14 cellular contexts compared by ENCODE assay signal in the genomic region with DNA sequence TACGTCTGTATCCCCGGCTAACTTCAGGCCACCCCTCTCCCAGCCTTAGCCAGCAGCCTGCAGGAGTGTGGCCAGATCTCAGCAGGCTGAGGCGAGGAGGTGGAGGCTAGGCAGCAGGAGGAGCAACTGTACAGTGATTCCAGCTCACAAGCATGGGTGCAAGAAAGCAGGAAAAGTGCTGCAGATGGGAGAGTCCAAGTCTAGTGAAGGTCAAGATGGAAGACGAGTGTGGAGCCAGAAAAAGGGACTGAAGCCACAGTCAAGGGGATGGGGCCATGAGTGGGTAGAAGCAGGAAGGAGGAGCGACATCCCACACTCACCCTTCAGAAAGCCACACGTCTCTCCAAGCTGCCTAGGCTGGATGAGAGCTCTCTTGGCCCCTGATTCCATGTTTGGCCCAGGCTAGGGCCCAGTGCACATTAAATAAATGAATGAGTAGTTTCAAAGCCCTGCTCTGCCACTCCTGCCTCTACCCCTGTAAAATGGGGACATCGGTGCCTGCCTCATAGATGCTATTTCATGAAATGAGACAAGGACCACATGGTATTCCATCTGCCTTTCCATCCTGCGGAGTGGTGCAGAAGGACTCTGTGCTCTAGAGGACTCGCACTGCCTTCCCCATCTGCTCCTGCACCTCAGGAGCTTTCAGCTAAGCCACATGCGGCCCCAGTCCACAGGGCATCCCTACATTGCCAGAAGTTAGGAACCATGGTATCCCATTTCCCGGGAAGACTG. TPM values are rescaled to one million over a fixed set of nuclear protein-coding genes. Genes with fewer than 3 reads are reported as not detected.
DNase-seq lines count a peak whose midpoint lies in the region; ATAC-seq and TF ChIP-seq lines count a peak whose summit lies in the region.
"Had no signal": no experiment of that assay in that cellular context is flagged by ENCODE, and none has a peak within 500 bp of the region (broad histone marks: within the 10 kb centered on the region; RNA-seq: fewer than 3 reads in every experiment).

No MANE protein-coding gene starts in this region.

- no peak overlapping the region for H3K27ac Mint-ChIP-seq in Calu3 (ENCODE audit: unreplicated experiment)

- H3K27ac ChIP-seq in A673 (ENCODE audit: low read depth, low read length, poor library complexity, severe bottlenecking), result peak overlapping the region; percentile 25

- no peak overlapping the region for H3K4me3 ChIP-seq in A673 (ENCODE audit: low read depth, low read length, poor library complexity, severe bottlenecking)
- H3K4me3 ChIP-seq in NT2/D1 (ENCODE audit: insufficient read length, low read depth), result no peak overlapping the region
- H3K4me3 ChIP-seq: HAP-1 had no signal

- H3K36me3 ChIP-seq in A673 (ENCODE audit: insufficient read depth, low read length, poor library complexity, severe bottlenecking) (peaks cover 16% of the 10 kb centered on the region), NT2/D1 (ENCODE audit: insufficient read depth, insufficient read length, low read length) (peaks cover 55% of the 10 kb centered on the region)

- no peaks in the 10 kb centered on the region for H3K27me3 Mint-ChIP-seq in Calu3 (ENCODE audit: unreplicated experiment)

- BruUV-seq in A673 (replicated peaks; lab: Mats Ljungman, UMichigan), result no TSS peak
- no TSS peak for BruUV-seq in Calu3 (replicated peaks; lab: Mats Ljungman, UMichigan)

- ATAC-seq in HG03108 (IDR thresholded peaks at IDR 0.05; ENCODE audit: unreplicated experiment) (no peak), GM18867 (IDR thresholded peaks at IDR 0.05; ENCODE audit: unreplicated experiment) (no peak)

- H3K9me3 Mint-ChIP-seq in Calu3 (ENCODE audit: low read depth, unreplicated experiment), result no peaks in the 10 kb centered on the region

- no peaks in the 10 kb centered on the region for H3K9me3 ChIP-seq in A673 (ENCODE audit: low read depth, low read length, poor library complexity, severe bottlenecking)
- H3K9me3 ChIP-seq in NT2/D1 (ENCODE audit: insufficient read depth, low read length), result no peaks in the 10 kb centered on the region; the same call in 1 of the 2 replicates
- H3K9me3 ChIP-seq: HAP-1 had no signal

- POLR2A ChIA-PET in A673 (lab: Charles Lee; ENCODE audit: low non-redundant PET), result no interaction called here

- intact Hi-C loops in A673 (cut with micrococcal nuclease; ENCODE audit: unreplicated experiment), result loop anchor here (5.0 kb wide), 1 partner anchor 40 kb away; no protein-coding TSS in a partner anchor
- intact Hi-C loops in Calu3 (cut with micrococcal nuclease; ENCODE audit: unreplicated experiment), result no loop called here

- H3K4me1 Mint-ChIP-seq in Calu3 (ENCODE audit: low read depth, unreplicated experiment), result peaks cover 24% of the 10 kb centered on the region

- no peak for DNase-seq in A673 (ENCODE audit: low spot score)
- no peak for DNase-seq in Calu3
- no peak for DNase-seq in NT2/D1 (ENCODE audit: low read depth, low spot score)
- peak; percentile 69 for DNase-seq in cerebellum (ENCODE audit: low spot score)
- no peak for DNase-seq in central memory CD4-positive, alpha-beta T cell
- DNase-seq in LoVo (ENCODE audit: low spot score), result no peak
- DNase-seq: activated CD4-positive, CD25-positive, alpha-beta regulatory T cell treated with anti-CD3 and anti-CD28 coated beads, Interleukin-2, amount 50 U/mL, for 72 hours; amygdala; NCI-H526 treated with DMSO at 0.1 percent for 48 hours; occipital lobe; stimulated activated CD4-positive, alpha-beta T cell treated with anti-CD3 and anti-CD28 coated beads, Interleukin-15, amount 100 ng/mL, for 24 hours had no signal

- peak overlapping the region; percentile 1 for H3K9ac ChIP-seq in NT2/D1 (ENCODE audit: insufficient read length, low read depth)

- TF ChIP-seq CTCF in A673 (conservative IDR thresholded peaks at IDR 0.05; ENCODE audit: low read depth, low read length), result no peak
- TF ChIP-seq CTCF in Calu3 (IDR thresholded peaks at IDR 0.05; ENCODE audit: unreplicated experiment), result no peak

- H3K4me1 ChIP-seq in A673 (ENCODE audit: insufficient read depth, low read length, poor library complexity, severe bottlenecking) (peaks cover 17% of the 10 kb centered on the region), NT2/D1 (ENCODE audit: insufficient read depth, insufficient read length) (peaks cover 22% of the 10 kb centered on the region)

- peaks cover 81% of the 10 kb centered on the region for H3K36me3 Mint-ChIP-seq in Calu3 (ENCODE audit: insufficient read depth, unreplicated experiment)

- CTCF ChIA-PET in A673 (lab: Charles Lee) (no interaction called here), Calu3 (lab: Charles Lee) (no interaction called here)

- H3K27me3 ChIP-seq in A673 (replicated peaks; ENCODE audit: insufficient read depth, low read depth, low read length, poor library complexity) (no peaks in the 10 kb centered on the region), NT2/D1 (ENCODE audit: insufficient read depth, insufficient read length) (no peaks in the 10 kb centered on the region)

- peak overlapping the region; percentile 84 for H3K4me3 Mint-ChIP-seq in Calu3 (ENCODE audit: low read depth, unreplicated experiment)

RNA-seq across cellular contexts. Expression of a gene that starts 2.9 kb away (rescaled TPM):
- total RNA-seq in A673 (2021) (33.8 and 37.0 TPM in 2 replicates), Calu3 (2022) (57.9 and 64.2 TPM in 2 replicates), cerebellum (4.2 TPM)

RNA-seq across cellular contexts. Expression of a gene that starts 5.7 kb away (rescaled TPM):
- total RNA-seq in A673 (2021) (1.3 and 2.3 TPM in 2 replicates), Calu3 (2022) (0.17 TPM in 1 of 2 replicates, not detected in the other), cerebellum (0.45 TPM)

RNA-seq across cellular contexts. Expression of a gene that starts 15.2 kb away (rescaled TPM):
- total RNA-seq in A673 (2021) (50.1 and 55.3 TPM in 2 replicates), Calu3 (2022) (87.0 and 88.2 TPM in 2 replicates), cerebellum (5.0 TPM)

RNA-seq across cellular contexts. Expression of a gene that starts 38.9 kb away (rescaled TPM):
- 46.8 and 49.3 TPM in 2 replicates for total RNA-seq in A673 (2021)
- 46.9 and 50.5 TPM in 2 replicates for total RNA-seq in Calu3 (2022)
- 32.3 TPM for total RNA-seq in cerebellum

RNA-seq across cellular contexts. Expression of a gene that starts 59.4 kb away (rescaled TPM):
- total RNA-seq in A673 (2021), result 111 and 118 TPM in 2 replicates
- 65.8 and 66.6 TPM in 2 replicates for total RNA-seq in Calu3 (2022)
- 29.5 TPM for total RNA-seq in cerebellum
